ENCODE assay signal across 33 cellular contexts in genomic region chr21:42864286-42864685, GRCh38. TPM values are rescaled to one million over a fixed set of nuclear protein-coding genes. Genes with fewer than 3 reads are reported as not detected.
DNase-seq lines count a peak whose midpoint lies in the region; ATAC-seq, FAIRE-seq and TF ChIP-seq lines count a peak whose summit lies in the region.
"Had no signal": no experiment of that assay in that cellular context is flagged by ENCODE, and none has a peak within 500 bp of the region (broad histone marks: within the 10 kb centered on the region; RNA-seq: fewer than 3 reads in every experiment).

No MANE protein-coding gene starts in this region.

- no peak overlapping the region for H2AFZ ChIP-seq in K562 (ENCODE audit: low read depth, low read length)

- H3K79me2 ChIP-seq in K562 (ENCODE audit: control insufficient read depth, insufficient read depth, low read length) = peaks cover 90% of the 10 kb centered on the region

- peak overlapping the region; percentile 53 for H3K9ac ChIP-seq in BLaER1
- H3K9ac ChIP-seq in K562 (ENCODE audit: insufficient read depth in 1 of 2, low read depth in 2 of 2, low read length in 2 of 2) = no peak overlapping the region

- no peak for TF ChIP-seq RAD21 in K562 (CRISPR knock-in tag; conservative IDR thresholded peaks at IDR 0.05 in 1 of 2, IDR thresholded peaks at IDR 0.05 in 1 of 2)

- peaks cover 5% of the 10 kb centered on the region for H3K4me1 Mint-ChIP-seq in activated CD4-positive, alpha-beta memory T cell treated with anti-CD3 and anti-CD28 coated beads, Interleukin-2, amount 10 ng/mL, durations not matched to agents 7 days and 5 days
- H3K4me1 Mint-ChIP-seq: mesothelial cell of epicardium had no signal

- H3K36me3 ChIP-seq in BLaER1 = peaks cover 82% of the 10 kb centered on the region
- peaks cover 38% of the 10 kb centered on the region for H3K36me3 ChIP-seq in H7 (replicated peaks; ENCODE audit: control insufficient read depth, insufficient read depth, low read length)
- peaks cover 94% of the 10 kb centered on the region for H3K36me3 ChIP-seq in K562 (ENCODE audit: control insufficient read depth, insufficient read depth, low read length)
- H3K36me3 ChIP-seq: breast epithelium had no signal

- 91% methylated on average over 14 of the region's 14 CpGs for WGBS in K562 (ENCODE audit: insufficient coverage, low coverage, missing lambda C conversion rate)

- BruUV-seq in K562 (replicated peaks; lab: Mats Ljungman, UMichigan) = no TSS peak

- H3K27me3 Mint-ChIP-seq in activated CD4-positive, alpha-beta memory T cell treated with anti-CD3 and anti-CD28 coated beads, Interleukin-2, amount 10 ng/mL, durations not matched to agents 7 days and 5 days = no peaks in the 10 kb centered on the region
- H3K27me3 Mint-ChIP-seq: activated CD4-positive, alpha-beta T cell treated with anti-CD3 and anti-CD28 coated beads, Interleukin-2, amount 10 ng/mL, durations not matched to agents 7 days and 5 days; activated CD8-positive, alpha-beta memory T cell treated with anti-CD3 and anti-CD28 coated beads, Interleukin-2, amount 10 ng/mL, durations not matched to agents 7 days and 5 days; progenitor cell of endocrine pancreas had no signal

- peaks cover 51% of the 10 kb centered on the region for H3K36me3 Mint-ChIP-seq in activated CD4-positive, alpha-beta memory T cell treated with anti-CD3 and anti-CD28 coated beads, Interleukin-2, amount 10 ng/mL, durations not matched to agents 7 days and 5 days (ENCODE audit: low read depth)

- H3K27me3 ChIP-seq in BLaER1 = no peaks in the 10 kb centered on the region
- no peaks in the 10 kb centered on the region for H3K27me3 ChIP-seq in H7 (ENCODE audit: control insufficient read depth, insufficient read depth, low read length)
- no peaks in the 10 kb centered on the region for H3K27me3 ChIP-seq in K562 (ENCODE audit: control insufficient read depth in 2 of 2, insufficient read depth in 2 of 2, low read length in 2 of 2)
- H3K27me3 ChIP-seq in layer of hippocampus (ENCODE audit: control insufficient read depth, insufficient read depth, low read length) = no peaks in the 10 kb centered on the region
- H3K27me3 ChIP-seq: adrenal gland, breast epithelium, colonic mucosa, right lobe of liver, spleen, transverse colon had no signal

- H3K9me1 ChIP-seq in K562 (ENCODE audit: control insufficient read depth, insufficient read depth, low read length) = peaks cover 3% of the 10 kb centered on the region

- FAIRE-seq in K562 (lab: Jason Lieb, UNC) = no peak
- FAIRE-seq: GM12891, keratinocyte had no signal

- H3K4me3 Mint-ChIP-seq in activated CD4-positive, alpha-beta memory T cell treated with anti-CD3 and anti-CD28 coated beads, Interleukin-2, amount 10 ng/mL, durations not matched to agents 7 days and 5 days = no peak overlapping the region
- H3K4me3 Mint-ChIP-seq: activated CD4-positive, alpha-beta T cell treated with anti-CD3 and anti-CD28 coated beads, Interleukin-2, amount 10 ng/mL, durations not matched to agents 7 days and 5 days; activated CD8-positive, alpha-beta memory T cell treated with anti-CD3 and anti-CD28 coated beads, Interleukin-2, amount 10 ng/mL, durations not matched to agents 7 days and 5 days; activated T-cell treated with anti-CD3 and anti-CD28 coated beads, Interleukin-2, amount 50 U/mL, for 72 hours; mesothelial cell of epicardium had no signal

- POLR2A ChIA-PET in K562 (lab: Yijun Ruan, JAX) = interaction anchor here (0.6 to 1.2 kb wide), 2 partner anchors 8 to 13 kb away, joined by 3 read pairs; no protein-coding TSS in a partner anchor
- POLR2A ChIA-PET in activated CD4-positive, alpha-beta memory T cell treated with anti-CD3 and anti-CD28 coated beads, Interleukin-2, amount 10 ng/mL, durations not matched to agents 7 days and 5 days (lab: Charles Lee) = no interaction called here

- H3K27ac ChIP-seq in BLaER1 = peak overlapping the region; percentile 73
- H3K27ac ChIP-seq in K562 (ENCODE audit: extremely low read depth, low read depth, low read length) = no peak overlapping the region
- H3K27ac ChIP-seq in layer of hippocampus (ENCODE audit: low read depth, low read length) = peak overlapping the region; percentile 75
- H3K27ac ChIP-seq: adrenal gland, breast epithelium, colonic mucosa, right lobe of liver, spleen, transverse colon had no signal

- H3K4me2 ChIP-seq in BLaER1 (peak overlapping the region; percentile 92), K562 (ENCODE audit: insufficient read depth, low read length) (no peak overlapping the region)

- TF ChIP-seq EP300 in K562 (IDR thresholded peaks at IDR 0.05; ENCODE audit: low read length) = no peak

- H3K4me1 ChIP-seq in BLaER1 = peaks cover 54% of the 10 kb centered on the region
- peaks cover 0 to 38% of the 10 kb centered on the region in 2 experiments; a peak in 1 of 5 replicates for H3K4me1 ChIP-seq in K562 (replicated peaks in 1 of 2; ENCODE audit: control insufficient read depth in 2 of 2, insufficient read depth in 2 of 2, low read length in 2 of 2)
- H3K4me1 ChIP-seq: adrenal gland, breast epithelium, colonic mucosa, transverse colon had no signal

- intact Hi-C loops in K562 (cut with micrococcal nuclease) = no loop called here

- DNase-seq in H7 (peak; percentile 73), K562 (ENCODE audit: extremely low read depth in 1 of 4, low spot score in 3 of 4) (no peak), NCI-H146 (lab: John Stamatoyannopoulos, UW) (no peak)
- no peak for DNase-seq in activated CD4-positive, alpha-beta memory T cell treated with anti-CD3 and anti-CD28 coated beads, Interleukin-2, amount 10 ng/mL, durations not matched to agents 7 days and 5 days
- DNase-seq in activated CD8-positive, alpha-beta memory T cell treated with anti-CD3 and anti-CD28 coated beads, Interleukin-2, amount 50 U/mL, for 4 hours = no peak
- DNase-seq: ACHN; activated CD4-positive, alpha-beta T cell treated with anti-CD3 and anti-CD28 coated beads, Interleukin-2, amount 10 ng/mL, durations not matched to agents 7 days and 5 days; activated CD8-positive, alpha-beta memory T cell treated with anti-CD3 and anti-CD28 coated beads, Interleukin-2, amount 10 ng/mL, durations not matched to agents 7 days and 5 days; activated naive CD4-positive, alpha-beta T cell treated with Interleukin-2 at 50 U/mL for 16 hours; activated T-cell treated with anti-CD3 and anti-CD28 coated beads, Interleukin-2, amount 50 U/mL, for 72 hours; adrenal gland; colonic mucosa; DMS53; Kasumi-1; MV-4-11; NCI-H2107; NCI-H345; right lobe of liver; SHP77 treated with DMSO at 0.1 percent for 48 hours; spleen; stimulated activated CD8-positive, alpha-beta memory T cell treated with anti-CD3 and anti-CD28 coated beads, Interleukin-4, amount 100 ng/mL, for 48 hours; SW 1271; T1000; transverse colon had no signal

- H3K9me3 Mint-ChIP-seq in activated CD4-positive, alpha-beta memory T cell treated with anti-CD3 and anti-CD28 coated beads, Interleukin-2, amount 10 ng/mL, durations not matched to agents 7 days and 5 days = no peaks in the 10 kb centered on the region
- H3K9me3 Mint-ChIP-seq: activated CD4-positive, alpha-beta T cell treated with anti-CD3 and anti-CD28 coated beads, Interleukin-2, amount 10 ng/mL, durations not matched to agents 7 days and 5 days; activated T-cell treated with anti-CD3 and anti-CD28 coated beads, Interleukin-2, amount 50 U/mL, for 72 hours; mesothelial cell of epicardium had no signal

- CTCF ChIA-PET in K562 (lab: Yijun Ruan, JAX; ENCODE audit: low intra/inter-chr PET ratio) = no interaction called here
- CTCF ChIA-PET in activated CD4-positive, alpha-beta memory T cell treated with anti-CD3 and anti-CD28 coated beads, Interleukin-2, amount 10 ng/mL, durations not matched to agents 7 days and 5 days (lab: Charles Lee) = interaction anchor here (0.6 kb wide), 1 partner anchor 8 kb away, joined by 6 read pairs; no protein-coding TSS in a partner anchor

- ATAC-seq in K562 (peak; percentile 24; the same call in 1 of the 3 replicates), GM19023 (IDR thresholded peaks at IDR 0.05; ENCODE audit: unreplicated experiment) (no peak)
- ATAC-seq: activated CD8-positive, alpha-beta memory T cell treated with anti-CD3 and anti-CD28 coated beads, Interleukin-2, amount 10 ng/mL, durations not matched to agents 7 days and 5 days; activated T-cell treated with anti-CD3 and anti-CD28 coated beads, Interleukin-2, amount 50 U/mL, for 72 hours; Panc1 had no signal

- H4K20me1 ChIP-seq in BLaER1 (peaks cover 89% of the 10 kb centered on the region), K562 (replicated peaks; ENCODE audit: control insufficient read depth, insufficient read depth, low read length) (peaks cover 28% of the 10 kb centered on the region)

- H3K4me3 ChIP-seq in BLaER1 = no peak overlapping the region
- H3K4me3 ChIP-seq in H7 (ENCODE audit: insufficient read depth, low read depth, low read length) = no peak overlapping the region
- H3K4me3 ChIP-seq in K562 = no peak overlapping the region
- H3K4me3 ChIP-seq: adrenal gland, breast epithelium, colonic mucosa, right lobe of liver, spleen, transverse colon had no signal

- no peak for TF ChIP-seq CTCF in K562 (IDR thresholded peaks at IDR 0.05 in 2 of 3, conservative IDR thresholded peaks at IDR 0.05 in 1 of 3; ENCODE audit: insufficient read depth in 2 of 3, low read depth in 1 of 3, low read length in 3 of 3)

- in situ Hi-C loops in K562 (cut with MboI) = no loop called here

- H3K9me3 ChIP-seq in BLaER1 = no peaks in the 10 kb centered on the region
- no peaks in the 10 kb centered on the region for H3K9me3 ChIP-seq in K562 (replicated peaks; ENCODE audit: control insufficient read depth, insufficient read depth, low read depth, low read length)
- H3K9me3 ChIP-seq: adrenal gland, breast epithelium, colonic mucosa, right lobe of liver, spleen, transverse colon had no signal

- no peak; the same call in 1 of the 2 replicates for TF ChIP-seq POLR2A in K562 (conservative IDR thresholded peaks at IDR 0.05)

- H3K27ac Mint-ChIP-seq in activated CD4-positive, alpha-beta memory T cell treated with anti-CD3 and anti-CD28 coated beads, Interleukin-2, amount 10 ng/mL, durations not matched to agents 7 days and 5 days = no peak overlapping the region
- H3K27ac Mint-ChIP-seq: activated CD8-positive, alpha-beta memory T cell treated with anti-CD3 and anti-CD28 coated beads, Interleukin-2, amount 10 ng/mL, durations not matched to agents 7 days and 5 days; activated T-cell treated with anti-CD3 and anti-CD28 coated beads, Interleukin-2, amount 50 U/mL, for 72 hours had no signal

RNA-seq across cellular contexts. Expression of gene WDR4, which starts 15.1 kb away (rescaled TPM):
- total RNA-seq in H7 (2014; rRNA removed; shearing (Covaris generic)) = 12.9 and 15.3 TPM in 2 replicates
- total RNA-seq in K562 (2011; cell fraction: chromatin; rRNA removed; ENCODE audit: low replicate concordance) = 107 and 254 TPM in 2 replicates
- total RNA-seq in K562 (2011; cell fraction: nucleolus; rRNA removed) = 147 and 151 TPM in 2 replicates
- total RNA-seq in K562 (2011; cell fraction: nucleoplasm; rRNA removed) = 105 and 112 TPM in 2 replicates
- total RNA-seq in K562 (2014; rRNA removed) = 30.2 and 41.6 TPM in 2 replicates
- total RNA-seq in K562 (2014; rRNA removed; fragmentation: Illumina TruSeq; extraction: Trizol) = 21.4 and 29.7 TPM in 2 replicates
- 43.4 and 44.3 TPM in 2 replicates for total RNA-seq in K562 (2015; rRNA removed; fragmentation: Illumina TruSeq; extraction: Trizol)
- 95.3 and 95.4 TPM in 2 replicates for total RNA-seq in K562 (2021)
- 32.1 and 32.8 TPM in 2 replicates for polyA plus RNA-seq in K562 (2011; rRNA removed)
- 48.9 and 72.1 TPM in 2 replicates for polyA plus RNA-seq in K562 (2011; cell fraction: cytosol; rRNA removed)
- 84.3 and 132 TPM in 2 replicates for polyA plus RNA-seq in K562 (2011; cell fraction: nucleus; rRNA removed)
- polyA plus RNA-seq in K562 (2012) = 36.0 and 81.8 TPM in 2 replicates
- polyA plus RNA-seq in K562 (2014; fragmentation: Illumina TruSeq; extraction: Trizol) = 48.1 and 59.6 TPM in 2 replicates
- polyA plus RNA-seq in K562 (2014; fragmentation: Nextera tagmentation; extraction: Ambion mirVana) = 10 to 100 TPM in 1 of 2 experiments, 1 to 10 TPM in 1; 5.4 to 26.3 TPM
- 76.3 and 90.2 TPM in 2 replicates for polyA plus RNA-seq in K562 (2014; rRNA removed)
- polyA minus RNA-seq in K562 (2011; rRNA and poly(A)+ RNA removed) = 22.9 and 34.7 TPM in 2 replicates
- 29.9 and 35.5 TPM in 2 replicates for polyA minus RNA-seq in K562 (2011; cell fraction: cytosol; rRNA and poly(A)+ RNA removed)
- polyA minus RNA-seq in K562 (2011; cell fraction: nucleus; rRNA and poly(A)+ RNA removed) = 51.3 and 54.0 TPM in 2 replicates
- total RNA-seq in activated CD4-positive, alpha-beta memory T cell treated with anti-CD3 and anti-CD28 coated beads, Interleukin-2, amount 10 ng/mL, durations not matched to agents 7 days and 5 days = 10 to 100 TPM; 18.2 to 18.5 TPM

RNA-seq across cellular contexts. Expression of gene NDUFV3, which starts 28.8 kb away (rescaled TPM):
- 40.5 and 41.9 TPM in 2 replicates for total RNA-seq in H7 (2014; rRNA removed; shearing (Covaris generic))
- 82.4 and 114 TPM in 2 replicates for total RNA-seq in K562 (2011; cell fraction: chromatin; rRNA removed; ENCODE audit: low replicate concordance)
- 48.2 and 54.4 TPM in 2 replicates for total RNA-seq in K562 (2011; cell fraction: nucleolus; rRNA removed)
- 61.2 and 67.6 TPM in 2 replicates for total RNA-seq in K562 (2011; cell fraction: nucleoplasm; rRNA removed)
- total RNA-seq in K562 (2014; rRNA removed) (87.8 and 89.7 TPM in 2 replicates), K562 (2014; rRNA removed; fragmentation: Illumina TruSeq; extraction: Trizol) (74.3 and 81.5 TPM in 2 replicates), K562 (2015; rRNA removed; fragmentation: Illumina TruSeq; extraction: Trizol) (79.7 and 80.6 TPM in 2 replicates), K562 (2021) (65.7 and 68.3 TPM in 2 replicates)
- polyA plus RNA-seq in K562 (2011; rRNA removed) (37.2 and 41.9 TPM in 2 replicates), K562 (2014; fragmentation: Illumina TruSeq; extraction: Trizol) (63.0 and 77.9 TPM in 2 replicates), K562 (2014; fragmentation: Nextera tagmentation; extraction: Ambion mirVana) (10 to 100 TPM; 19.1 to 23.6 TPM), K562 (2014; rRNA removed) (67.2 and 80.0 TPM in 2 replicates)
- 43.0 and 44.1 TPM in 2 replicates for polyA plus RNA-seq in K562 (2011; cell fraction: cytosol; rRNA removed)
- 40.0 and 49.0 TPM in 2 replicates for polyA plus RNA-seq in K562 (2011; cell fraction: nucleus; rRNA removed)
- polyA plus RNA-seq in K562 (2012) = 58.0 and 60.8 TPM in 2 replicates
- polyA minus RNA-seq in K562 (2011; rRNA and poly(A)+ RNA removed) = 39.0 and 44.5 TPM in 2 replicates
- 35.1 and 42.7 TPM in 2 replicates for polyA minus RNA-seq in K562 (2011; cell fraction: cytosol; rRNA and poly(A)+ RNA removed)
- polyA minus RNA-seq in K562 (2011; cell fraction: nucleus; rRNA and poly(A)+ RNA removed) = 11.7 and 20.2 TPM in 2 replicates
- total RNA-seq in activated CD4-positive, alpha-beta memory T cell treated with anti-CD3 and anti-CD28 coated beads, Interleukin-2, amount 10 ng/mL, durations not matched to agents 7 days and 5 days = 10 to 100 TPM; 17.0 TPM
